8 cellular contexts compared by ENCODE assay signal in genomic region chr22:18610812-18611507, GRCh38. TPM values are rescaled to one million over a fixed set of nuclear protein-coding genes. Genes with fewer than 3 reads are reported as not detected.
DNase-seq lines count a peak whose midpoint lies in the region; ATAC-seq and TF ChIP-seq lines count a peak whose summit lies in the region.
"Not testable (repeated sequence)": the region's sequence is repeated elsewhere in the genome, so short reads cannot be mapped to it uniquely, and the experiment has no call there.

No MANE protein-coding gene starts in this region.

- not testable (repeated sequence) for H3K4ac ChIP-seq in IMR-90 (ENCODE audit: low read depth, low read length)

- not testable (repeated sequence) for H4K91ac ChIP-seq in IMR-90 (ENCODE audit: insufficient read depth, low read depth, low read length)

- H2BK5ac ChIP-seq in IMR-90 (ENCODE audit: low read depth, low read length, poor library complexity, severe bottlenecking): not testable (repeated sequence)

- H3K4me2 ChIP-seq in IMR-90 (ENCODE audit: low read depth, low read length): not testable (repeated sequence)

- H3K23ac ChIP-seq in IMR-90 (ENCODE audit: low read depth, low read length): not testable (repeated sequence)

- peak; percentile 46 for ATAC-seq in GM18861 (IDR thresholded peaks at IDR 0.05; ENCODE audit: unreplicated experiment)
- ATAC-seq in GM21529 (IDR thresholded peaks at IDR 0.05; ENCODE audit: unreplicated experiment): peak; percentile 61
- peak; percentile 61 for ATAC-seq in HG02885 (IDR thresholded peaks at IDR 0.05; ENCODE audit: poor library complexity, unreplicated experiment)
- peak; percentile 84 for ATAC-seq in IMR-90 (ENCODE audit: low read depth)
- peak; percentile 76 for ATAC-seq in activated CD8-positive, alpha-beta memory T cell treated with anti-CD3 and anti-CD28 coated beads, Interleukin-2, amount 10 ng/mL, durations not matched to agents 7 days and 5 days
- ATAC-seq in Right ventricle myocardium inferior: peak; percentile 81
- peak; percentile 87 for ATAC-seq in mucosa of descending colon
- peak; percentile 42 for ATAC-seq in thoracic aorta (ENCODE audit: insufficient number of reproducible peaks, low FRiP score, low read depth)

- not testable (repeated sequence) for H3K4me3 ChIP-seq in IMR-90 (ENCODE audit: insufficient read depth, low read depth, low read length); mucosa of descending colon; thoracic aorta

- H3K36me3 Mint-ChIP-seq in activated CD8-positive, alpha-beta memory T cell treated with anti-CD3 and anti-CD28 coated beads, Interleukin-2, amount 10 ng/mL, durations not matched to agents 7 days and 5 days: not testable (repeated sequence)

- POLR2A ChIA-PET in IMR-90 (lab: Charles Lee; ENCODE audit: unreplicated experiment): not testable (repeated sequence)

- not testable (repeated sequence) for H3K56ac ChIP-seq in IMR-90 (ENCODE audit: extremely low read depth, insufficient read depth, low read length)

- not testable (repeated sequence) for H3K4me1 ChIP-seq in IMR-90 (ENCODE audit: control insufficient read depth, insufficient read depth, low read length); mucosa of descending colon (ENCODE audit: low read depth); thoracic aorta (ENCODE audit: control insufficient read depth in 1 of 2, low read depth in 2 of 2)

- H2AFZ ChIP-seq in IMR-90 (replicated peaks; ENCODE audit: low read length, poor library complexity): not testable (repeated sequence)

- not testable (repeated sequence) for H3K36me3 ChIP-seq in IMR-90 (ENCODE audit: control insufficient read depth, insufficient read depth, low read length); mucosa of descending colon (ENCODE audit: low read depth); thoracic aorta

- not testable (repeated sequence) for BruUV-seq in IMR-90 (replicated peaks; lab: Mats Ljungman, UMichigan)

- H2BK120ac ChIP-seq in IMR-90 (ENCODE audit: low read depth, low read length): not testable (repeated sequence)

- not testable (repeated sequence) for H2AK5ac ChIP-seq in IMR-90 (ENCODE audit: low read depth, low read length)

- not testable (repeated sequence) for H3K27ac ChIP-seq in IMR-90 (ENCODE audit: insufficient read depth, low read length); thoracic aorta

- WGBS in IMR-90 (ENCODE audit: extremely low coverage in 2 of 2, insufficient read length in 1 of 2), 2 experiments: no CpG with 5 or more reads among the region's 82 CpGs

- H4K5ac ChIP-seq in IMR-90 (ENCODE audit: low read depth, low read length): not testable (repeated sequence)

- not testable (repeated sequence) for H3K9me3 ChIP-seq in IMR-90 (ENCODE audit: control insufficient read depth, insufficient read depth, low read length); mucosa of descending colon; thoracic aorta

- H3K9ac ChIP-seq in IMR-90 (ENCODE audit: low read depth, low read length): not testable (repeated sequence)

- not testable (repeated sequence) for H3K4me1 Mint-ChIP-seq in activated CD8-positive, alpha-beta memory T cell treated with anti-CD3 and anti-CD28 coated beads, Interleukin-2, amount 10 ng/mL, durations not matched to agents 7 days and 5 days

- DNase-seq in IMR-90; activated CD8-positive, alpha-beta memory T cell treated with anti-CD3 and anti-CD28 coated beads, Interleukin-2, amount 10 ng/mL, durations not matched to agents 7 days and 5 days; Right ventricle myocardium inferior (ENCODE audit: missing footprints); mucosa of descending colon; thoracic aorta (ENCODE audit: low spot score): not testable (repeated sequence)

- TF ChIP-seq POLR2A in IMR-90 (IDR thresholded peaks at IDR 0.05; ENCODE audit: low read depth, low read length): not testable (repeated sequence)

- TF ChIP-seq CTCF in IMR-90 (conservative IDR thresholded peaks at IDR 0.05; ENCODE audit: low read depth, low read length); mucosa of descending colon (IDR thresholded peaks at IDR 0.05); thoracic aorta (IDR thresholded peaks at IDR 0.05): not testable (repeated sequence)

- H3K79me1 ChIP-seq in IMR-90 (ENCODE audit: low read depth in 1 of 2, low read length in 2 of 2): not testable (repeated sequence)

- not testable (repeated sequence) for H4K20me1 ChIP-seq in IMR-90 (ENCODE audit: insufficient read depth, low read length)

- not testable (repeated sequence) for H3K4me3 Mint-ChIP-seq in activated CD8-positive, alpha-beta memory T cell treated with anti-CD3 and anti-CD28 coated beads, Interleukin-2, amount 10 ng/mL, durations not matched to agents 7 days and 5 days

- not testable (repeated sequence) for H3K9me1 ChIP-seq in IMR-90 (ENCODE audit: insufficient read depth, low read length)

- not testable (repeated sequence) for H2BK15ac ChIP-seq in IMR-90 (ENCODE audit: low read depth, low read length)

- H2BK20ac ChIP-seq in IMR-90 (ENCODE audit: low read depth, low read length): not testable (repeated sequence)

- intact Hi-C loops in IMR-90 (cut with micrococcal nuclease); Right ventricle myocardium inferior (cut with DNase I); mucosa of descending colon (cut with DNase I, micrococcal nuclease): not testable (repeated sequence)

- not testable (repeated sequence) for H3K27me3 ChIP-seq in IMR-90 (ENCODE audit: control insufficient read depth, insufficient read depth, low read length); thoracic aorta (replicated peaks; ENCODE audit: insufficient read depth)

- H3K18ac ChIP-seq in IMR-90 (ENCODE audit: low read depth, low read length): not testable (repeated sequence)

- not testable (repeated sequence) for H2AK9ac ChIP-seq in IMR-90 (replicated peaks; ENCODE audit: low read depth, low read length, poor library complexity)

- H3K27me3 Mint-ChIP-seq in activated CD8-positive, alpha-beta memory T cell treated with anti-CD3 and anti-CD28 coated beads, Interleukin-2, amount 10 ng/mL, durations not matched to agents 7 days and 5 days: not testable (repeated sequence)

- H4K8ac ChIP-seq in IMR-90 (ENCODE audit: low read depth in 2 of 2, low read length in 2 of 2): not testable (repeated sequence)

- dilution Hi-C loops in IMR-90 (cut with HindIII; ENCODE audit: low sequenced_read_pairs, unreplicated experiment): not testable (repeated sequence)

- CTCF ChIA-PET in IMR-90 (lab: Yijun Ruan, JAX); activated CD8-positive, alpha-beta memory T cell treated with anti-CD3 and anti-CD28 coated beads, Interleukin-2, amount 10 ng/mL, durations not matched to agents 7 days and 5 days (lab: Charles Lee): not testable (repeated sequence)

- H3K14ac ChIP-seq in IMR-90 (replicated peaks; ENCODE audit: low read depth, low read length): not testable (repeated sequence)

- TF ChIP-seq RAD21 in IMR-90 (IDR thresholded peaks at IDR 0.05; ENCODE audit: low read length): not testable (repeated sequence)

- in situ Hi-C loops in IMR-90 (cut with MboI; ENCODE audit: low sequenced_read_pairs): not testable (repeated sequence)

- H3K27ac Mint-ChIP-seq in activated CD8-positive, alpha-beta memory T cell treated with anti-CD3 and anti-CD28 coated beads, Interleukin-2, amount 10 ng/mL, durations not matched to agents 7 days and 5 days: not testable (repeated sequence)

- not testable (repeated sequence) for H3K9me3 Mint-ChIP-seq in activated CD8-positive, alpha-beta memory T cell treated with anti-CD3 and anti-CD28 coated beads, Interleukin-2, amount 10 ng/mL, durations not matched to agents 7 days and 5 days (ENCODE audit: low read depth)

RNA-seq across cellular contexts. Expression of gene RIMBP3, which starts 0.8 kb away (rescaled TPM):
- total RNA-seq in IMR-90 (2012; rRNA removed): 0.28 and 0.54 TPM in 2 replicates
- polyA plus RNA-seq in IMR-90 (2012; rRNA removed): 0.20 and 0.21 TPM in 2 replicates
- polyA plus RNA-seq in IMR-90 (2012; cell fraction: cytosol; rRNA removed): 0.11 and 0.18 TPM in 2 replicates
- 0.11 and 0.20 TPM in 2 replicates for polyA plus RNA-seq in IMR-90 (2012; cell fraction: nucleus; rRNA removed; ENCODE audit: low replicate concordance)
- under 1 TPM; 0.28 to 0.35 TPM for total RNA-seq in activated CD8-positive, alpha-beta memory T cell treated with anti-CD3 and anti-CD28 coated beads, Interleukin-2, amount 10 ng/mL, durations not matched to agents 7 days and 5 days
- 0.16 TPM for total RNA-seq in Right ventricle myocardium inferior
- under 1 TPM; 0.09 to 0.25 (median 0.22) TPM for total RNA-seq in mucosa of descending colon
- total RNA-seq in thoracic aorta: under 1 TPM; 0.54 to 0.92 TPM
